In the genomic region with DNA sequence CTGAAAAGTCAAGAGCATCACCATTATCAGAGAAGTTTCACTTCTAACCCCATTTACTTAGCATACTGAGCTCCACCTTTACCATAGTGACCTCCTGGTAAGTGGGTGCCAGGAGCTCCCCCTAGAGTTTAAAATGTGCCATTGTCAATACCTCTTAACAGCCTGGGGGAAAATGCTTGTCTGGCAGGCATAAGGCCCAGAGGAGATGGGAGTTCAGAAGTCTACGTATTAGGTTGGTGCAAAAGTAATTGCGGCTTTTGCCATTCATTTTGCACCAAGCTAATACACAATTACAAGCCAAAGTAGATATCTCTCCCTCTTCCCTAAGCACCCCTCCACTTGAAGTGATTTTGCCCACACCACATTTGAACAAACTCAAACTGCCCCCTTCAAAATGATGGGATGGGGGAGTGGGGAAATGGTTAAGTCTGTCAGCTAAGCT, we compare ENCODE assay signal across 8 cellular contexts.
DNase-seq lines count a peak whose midpoint lies in the region; ATAC-seq and TF ChIP-seq lines count a peak whose summit lies in the region.

No MANE protein-coding gene starts in this region.

- peak; percentile 40 to 62 (median 55) for TF ChIP-seq CTCF in adrenal gland (IDR thresholded peaks at IDR 0.05)

- H3K4me3 ChIP-seq in adrenal gland, result no peak overlapping the region

- intact Hi-C loops in adrenal gland (cut with DNase I), result no loop called here

- DNase-seq in DMS 273 (lab: John Stamatoyannopoulos, UW; ENCODE audit: unreplicated experiment), result peak; percentile 84
- peak; percentile 49 for DNase-seq in NCI-H2196 (lab: John Stamatoyannopoulos, UW; ENCODE audit: unreplicated experiment)
- DNase-seq in adrenal gland, result peak; percentile 26 to 55 (median 46)
- DNase-seq in islet precursor cell, result peak; percentile 81
- no peak for DNase-seq in stimulated activated CD4-positive, alpha-beta T cell treated with anti-CD3 and anti-CD28 coated beads, Interleukin-2, amount 100 ng/mL, for 48 hours
- no peak for DNase-seq in activated effector memory CD4-positive, alpha-beta T cell treated with Interleukin-2 at 50 U/mL for 16 hours

- no peak for TF ChIP-seq POLR2A in adrenal gland (IDR thresholded peaks at IDR 0.05)

- ATAC-seq in GM19351 (IDR thresholded peaks at IDR 0.05; ENCODE audit: unreplicated experiment) (peak; percentile 99), HG03139 (IDR thresholded peaks at IDR 0.05; ENCODE audit: unreplicated experiment) (peak; percentile 99)

- 54 to 67% (median 61%) methylated on average over 2 of the region's 2 CpGs for WGBS in adrenal gland, 4 donors

- H3K27me3 ChIP-seq in adrenal gland, result no peaks in the 10 kb centered on the region

- H3K4me1 ChIP-seq in adrenal gland (replicated peaks in 1 of 2), result no peaks in the 10 kb centered on the region

- H3K36me3 ChIP-seq in adrenal gland (replicated peaks in 1 of 2), result no peaks in the 10 kb centered on the region

- no peak overlapping the region for H3K27ac ChIP-seq in adrenal gland

- no peaks in the 10 kb centered on the region for H3K9me3 ChIP-seq in adrenal gland (replicated peaks in 1 of 3)

Comparison
In these comparisons a context has a peak if more than half of its experiments do, and no peak if none do; other contexts are left out.
1. DNase-seq: peak in DMS 273 (single experiment), NCI-H2196 (single experiment), adrenal gland (7 of 7) and islet precursor cell (single experiment); none in stimulated activated CD4-positive, alpha-beta T cell treated with anti-CD3 and anti-CD28 coated beads, Interleukin-2, amount 100 ng/mL, for 48 hours (0 of 2) and activated effector memory CD4-positive, alpha-beta T cell treated with Interleukin-2 at 50 U/mL for 16 hours (single experiment).